Comparison of ENCODE assay signal across 29 cellular contexts in the genomic region with DNA sequence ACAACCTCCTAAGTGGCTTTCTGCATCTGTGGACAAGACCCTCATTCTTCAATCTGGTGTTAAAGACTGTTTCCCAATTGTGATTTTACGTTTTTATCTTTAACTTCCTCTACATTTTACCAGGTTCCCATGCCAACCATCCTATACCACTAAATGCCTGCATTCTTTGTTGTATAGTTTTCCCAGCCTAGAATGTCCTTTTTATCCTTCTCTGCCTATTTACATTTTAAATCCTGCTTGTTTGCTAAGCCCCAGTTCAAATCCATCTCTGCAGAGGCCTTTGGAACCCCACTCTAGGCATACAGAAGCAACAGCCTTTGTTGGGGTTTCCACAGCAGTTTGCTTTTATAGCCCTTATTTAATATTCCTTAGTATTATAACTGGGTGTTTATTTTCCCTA.
"Had no signal": no experiment of that assay in that cellular context is flagged by ENCODE, and none has a peak within 500 bp of the region (broad histone marks: within the 10 kb centered on the region; RNA-seq: fewer than 3 reads in every experiment).

No MANE protein-coding gene starts in this region.

- H3K27me3 Mint-ChIP-seq: stimulated activated memory B cell treated with anti-CD40 and anti-IgM and Interleukin-4, amounts not matched to agents 10 μg/mL and 1 μg/mL and 100 μg/mL, for 72 hours; stimulated activated naive B cell treated with anti-CD40 and anti-IgM and Interleukin-4, amounts not matched to agents 10 μg/mL and 1 μg/mL and 100 μg/mL, for 72 hours; stimulated activated naive CD8-positive, alpha-beta T cell treated with anti-CD3 and anti-CD28 coated beads, Interleukin-15, amount 100 ng/mL, for 72 hours; type B pancreatic cell had no signal

- H3K4me1 Mint-ChIP-seq: stimulated activated effector memory CD8-positive, alpha-beta T cell treated with anti-CD3 and anti-CD28 coated beads, Interleukin-12 subunit alpha, Interleukin-12 subunit beta, amount 100 ng/mL, for 72 hours; stimulated activated memory B cell treated with anti-CD40 and anti-IgM and Interleukin-4, amounts not matched to agents 10 μg/mL and 1 μg/mL and 100 μg/mL, for 72 hours; stimulated activated naive B cell treated with anti-CD40 and anti-IgM and Interleukin-4, amounts not matched to agents 10 μg/mL and 1 μg/mL and 100 μg/mL, for 72 hours; stimulated activated naive CD8-positive, alpha-beta T cell treated with anti-CD3 and anti-CD28 coated beads, Interleukin-15, amount 100 ng/mL, for 72 hours had no signal

- H3K36me3 ChIP-seq: stomach, suprapubic skin, thoracic aorta, thyroid gland, tibial artery, tibial nerve, transverse colon, upper lobe of left lung, upper lobe of right lung, uterus, vagina had no signal

- ATAC-seq: stimulated activated effector memory CD8-positive, alpha-beta T cell treated with anti-CD3 and anti-CD28 coated beads, Interleukin-12 subunit alpha, Interleukin-12 subunit beta, amount 100 ng/mL, for 72 hours; stimulated activated memory B cell treated with anti-CD40 and anti-IgM and Interleukin-4, amounts not matched to agents 10 μg/mL and 1 μg/mL and 100 μg/mL, for 72 hours; stimulated activated naive B cell treated with anti-CD40 and anti-IgM and Interleukin-4, amounts not matched to agents 10 μg/mL and 1 μg/mL and 100 μg/mL, for 72 hours; stimulated activated naive CD8-positive, alpha-beta T cell treated with anti-CD3 and anti-CD28 coated beads, Interleukin-15, amount 100 ng/mL, for 72 hours; stimulated activated naive CD8-positive, alpha-beta T cell treated with anti-CD3 and anti-CD28 coated beads, Interleukin-15, Interleukin-2, amounts not matched to agents 100 U/mL and 50 U/mL, for 24 hours; upper lobe of right lung had no signal

- H3K27ac ChIP-seq: stomach, suprapubic skin, testis, thoracic aorta, thyroid gland, tibial artery, tibial nerve, transverse colon, upper lobe of left lung, upper lobe of right lung, uterus, vagina had no signal

- H3K4me3 ChIP-seq: stomach, suprapubic skin, testis, thoracic aorta, thyroid gland, tibial artery, tibial nerve, transverse colon, upper lobe of left lung, upper lobe of right lung, uterus, vagina had no signal

- H3K9me3 ChIP-seq: suprapubic skin, testis, thyroid gland, upper lobe of right lung, uterus, vagina had no signal

- H3K4me1 ChIP-seq: stomach, testis, tibial artery, tibial nerve, transverse colon, upper lobe of left lung, upper lobe of right lung, uterus, vagina had no signal

- H3K27ac Mint-ChIP-seq: stimulated activated effector memory CD8-positive, alpha-beta T cell treated with anti-CD3 and anti-CD28 coated beads, Interleukin-12 subunit alpha, Interleukin-12 subunit beta, amount 100 ng/mL, for 72 hours; stimulated activated memory B cell treated with anti-CD40 and anti-IgM and Interleukin-4, amounts not matched to agents 10 μg/mL and 1 μg/mL and 100 μg/mL, for 72 hours; stimulated activated naive B cell treated with anti-CD40 and anti-IgM and Interleukin-4, amounts not matched to agents 10 μg/mL and 1 μg/mL and 100 μg/mL, for 72 hours; stimulated activated naive CD8-positive, alpha-beta T cell treated with anti-CD3 and anti-CD28 coated beads, Interleukin-15, amount 100 ng/mL, for 72 hours; stimulated activated naive CD8-positive, alpha-beta T cell treated with anti-CD3 and anti-CD28 coated beads, Interleukin-15, Interleukin-2, amounts not matched to agents 100 ng/mL and 50 ng/mL, for 24 hours; type B pancreatic cell had no signal

- H3K4me3 Mint-ChIP-seq: stimulated activated effector memory CD8-positive, alpha-beta T cell treated with anti-CD3 and anti-CD28 coated beads, Interleukin-12 subunit alpha, Interleukin-12 subunit beta, amount 100 ng/mL, for 72 hours; stimulated activated memory B cell treated with anti-CD40 and anti-IgM and Interleukin-4, amounts not matched to agents 10 μg/mL and 1 μg/mL and 100 μg/mL, for 72 hours; stimulated activated naive B cell treated with anti-CD40 and anti-IgM and Interleukin-4, amounts not matched to agents 10 μg/mL and 1 μg/mL and 100 μg/mL, for 72 hours; stimulated activated naive CD8-positive, alpha-beta T cell treated with anti-CD3 and anti-CD28 coated beads, Interleukin-15, amount 100 ng/mL, for 72 hours; stimulated activated naive CD8-positive, alpha-beta T cell treated with anti-CD3 and anti-CD28 coated beads, Interleukin-15, Interleukin-2, amounts not matched to agents 100 ng/mL and 50 ng/mL, for 24 hours; type B pancreatic cell had no signal

- H3K36me3 Mint-ChIP-seq: stimulated activated effector memory CD8-positive, alpha-beta T cell treated with anti-CD3 and anti-CD28 coated beads, Interleukin-12 subunit alpha, Interleukin-12 subunit beta, amount 100 ng/mL, for 72 hours; stimulated activated memory B cell treated with anti-CD40 and anti-IgM and Interleukin-4, amounts not matched to agents 10 μg/mL and 1 μg/mL and 100 μg/mL, for 72 hours; stimulated activated naive B cell treated with anti-CD40 and anti-IgM and Interleukin-4, amounts not matched to agents 10 μg/mL and 1 μg/mL and 100 μg/mL, for 72 hours; type B pancreatic cell had no signal

- H3K27me3 ChIP-seq: stomach, suprapubic skin, testis, thyroid gland, tibial artery, tibial nerve, transverse colon, upper lobe of left lung, upper lobe of right lung, uterus, vagina had no signal

- FAIRE-seq: urothelium cell line had no signal

- DNase-seq: stimulated activated CD4-positive, alpha-beta T cell treated with anti-CD3 and anti-CD28 coated beads, Interleukin-2, amount 100 ng/mL, for 48 hours; stimulated activated CD4-positive, alpha-beta T cell treated with anti-CD3 and anti-CD28 coated beads, Interleukin-4, amount 100 ng/mL, for 1 hour; stimulated activated CD4-positive, alpha-beta T cell treated with anti-CD3 and anti-CD28 coated beads, Interleukin-4, amount 100 ng/mL, for 24 hours; stimulated activated CD4-positive, alpha-beta T cell treated with anti-CD3 and anti-CD28 coated beads, Interleukin-4, amount 100 ng/mL, for 4 hours; stimulated activated CD8-positive, alpha-beta memory T cell treated with anti-CD3 and anti-CD28 coated beads, Interleukin-4, amount 100 ng/mL, for 48 hours; stimulated activated naive B cell treated with anti-CD40 and anti-IgM and Interleukin-4, amounts not matched to agents 10 μg/mL and 1 μg/mL and 100 μg/mL, for 72 hours; stimulated activated naive CD4-positive, alpha-beta T cell; stimulated activated naive CD4-positive, alpha-beta T cell treated with Interleukin-2 at 50 U/mL for 16 hours; stimulated activated naive CD8-positive, alpha-beta T cell treated with anti-CD3 and anti-CD28 coated beads, Interleukin-15, amount 100 ng/mL, for 72 hours; stimulated activated naive CD8-positive, alpha-beta T cell treated with anti-CD3 and anti-CD28 coated beads, Interleukin-15, Interleukin-2, amounts not matched to agents 100 U/mL and 50 U/mL, for 24 hours; stomach; substantia nigra; testis; thyroid gland; tibial artery; transverse colon; trophoblast cell; upper lobe of left lung; upper lobe of right lung; uterus had no signal
